Comparison of ENCODE assay signal across 8 cellular contexts in genomic region chr7:100428199-100428966, GRCh38. TPM values are rescaled to one million over a fixed set of nuclear protein-coding genes. Genes with fewer than 3 reads are reported as not detected.
DNase-seq lines count a peak whose midpoint lies in the region; ATAC-seq, FAIRE-seq and TF ChIP-seq lines count a peak whose summit lies in the region.

TSS of gene ZCWPW1 (minus strand) at chr7:100428703. CDS start at chr7:100420649, 8,054 bp downstream.

- peaks cover 29% of the 10 kb centered on the region for H3K79me2 ChIP-seq in ACC112 (ENCODE audit: control insufficient read depth, insufficient read depth, low read length, unreplicated experiment)

- ATAC-seq in GM18873 (IDR thresholded peaks at IDR 0.05; ENCODE audit: low FRiP score, unreplicated experiment) (peak; percentile 36), HG03135 (IDR thresholded peaks at IDR 0.05; ENCODE audit: unreplicated experiment) (peak; percentile 40)

- FAIRE-seq in bronchial epithelial cell (lab: Jason Lieb, UNC), result no peak

- TF ChIP-seq CTCF in WI38 (IDR thresholded peaks at IDR 0.05; ENCODE audit: low read depth, low read length), result no peak
- no peak for TF ChIP-seq CTCF in bronchial epithelial cell (IDR thresholded peaks at IDR 0.05; ENCODE audit: insufficient read depth, low read length, severe bottlenecking)

- H3K36me3 ChIP-seq in ACC112 (ENCODE audit: insufficient read depth, low read length) (0 out of 2 replicates have a peak, but pooled peaks cover 1% of the 10 kb centered on the region), bronchial epithelial cell (ENCODE audit: control insufficient read depth, insufficient read depth, low read length) (peaks cover 8% of the 10 kb centered on the region)

- H3K27me3 ChIP-seq in ACC112 (ENCODE audit: insufficient read depth, low read length), result no peaks in the 10 kb centered on the region
- no peaks in the 10 kb centered on the region for H3K27me3 ChIP-seq in bronchial epithelial cell (ENCODE audit: control insufficient read depth, insufficient read depth, low read length)

- H3K27ac ChIP-seq in ACC112 (ENCODE audit: low read depth, low read length), result peak within 1 kb of the TSS; percentile 95
- peak within 1 kb of the TSS; percentile 95 to 100 (median 99) for H3K27ac ChIP-seq in skin epidermis

- H3K4me3 ChIP-seq in ACC112 (ENCODE audit: low read depth, low read length) (peak within 1 kb of the TSS; percentile 80), WI38 (ENCODE audit: low read depth, low read length) (peak within 1 kb of the TSS; percentile 81), bronchial epithelial cell (ENCODE audit: low read depth, low read length) (peak within 1 kb of the TSS; percentile 94), skin epidermis (peak within 1 kb of the TSS; percentile 60 to 94 (median 92))

- H2AFZ ChIP-seq in ACC112 (ENCODE audit: low read length, unreplicated experiment), result peak within 1 kb of the TSS; percentile 76

- DNase-seq in NCI-H2196 treated with DMSO at 0.1 percent for 48 hours (lab: John Stamatoyannopoulos, UW; ENCODE audit: unreplicated experiment) (peak; percentile 92), bronchial epithelial cell (ENCODE audit: low read depth) (peak; percentile 93), iPS-NIHi11 (ENCODE audit: low spot score) (peak; percentile 88)

- peaks cover 24% of the 10 kb centered on the region for H3K4me1 ChIP-seq in ACC112 (ENCODE audit: control insufficient read depth, insufficient read depth, low read length, unreplicated experiment)

RNA-seq across cellular contexts. Expression of gene ZCWPW1, which starts in this region (rescaled TPM):
- 1.3 and 2.0 TPM in 2 replicates for total RNA-seq in bronchial epithelial cell

Comparison
In these comparisons a context has a peak if more than half of its experiments do, and no peak if none do; other contexts are left out.
1. Peak in every context shown above with its lines: DNase-seq, ATAC-seq, H3K4me3 ChIP-seq and H3K27ac ChIP-seq.